In genomic region chr2:58649746-58650145, GRCh38 we compare ENCODE assay signal across 22 cellular contexts.
"Had no signal": no experiment of that assay in that cellular context is flagged by ENCODE, and none has a peak within 500 bp of the region (broad histone marks: within the 10 kb centered on the region; RNA-seq: fewer than 3 reads in every experiment).

No MANE protein-coding gene starts in this region.

- H3K4me3 ChIP-seq: coronary artery, gastrocnemius medialis, lower lobe of right lung, pancreas, smooth muscle cell, testis, tibial artery had no signal

- DNase-seq: dermis blood vessel endothelial cell; effector memory CD8-positive, alpha-beta T cell; gastrocnemius medialis; head of caudate nucleus; left ventricle myocardium superior; lower lobe of right lung; natural killer cell; pancreas; stimulated activated CD4-positive, alpha-beta T cell treated with anti-CD3 and anti-CD28 coated beads, Interleukin-12 subunit alpha, Interleukin-12 subunit beta, amount 100 ng/mL, for 4 hours; stimulated activated CD4-positive, alpha-beta T cell treated with anti-CD3 and anti-CD28 coated beads, Interleukin-1b, Interleukin-23, amount 100 ng/mL, for 48 hours; stimulated activated CD4-positive, alpha-beta T cell treated with anti-CD3 and anti-CD28 coated beads, Interleukin-4, amount 100 ng/mL, for 1 hour; stimulated activated CD8-positive, alpha-beta memory T cell treated with anti-CD3 and anti-CD28 coated beads, Interleukin-4, amount 100 ng/mL, for 48 hours; stimulated activated naive CD4-positive, alpha-beta T cell; stimulated activated naive CD8-positive, alpha-beta T cell treated with anti-CD3 and anti-CD28 coated beads, Interleukin-15, amount 100 ng/mL, for 72 hours; testis; tibial artery had no signal

- H3K27ac ChIP-seq: coronary artery, gastrocnemius medialis, lower lobe of right lung, neutrophil, pancreas, testis, tibial artery had no signal

- H3K27me3 Mint-ChIP-seq: effector memory CD8-positive, alpha-beta T cell; stimulated activated naive CD8-positive, alpha-beta T cell treated with anti-CD3 and anti-CD28 coated beads, Interleukin-15, amount 100 ng/mL, for 72 hours; type B pancreatic cell had no signal

- H3K36me3 ChIP-seq: gastrocnemius medialis, lower lobe of right lung, neutrophil, pancreas, tibial artery had no signal

- H3K4me1 Mint-ChIP-seq: neural crest cell; stimulated activated naive CD8-positive, alpha-beta T cell treated with anti-CD3 and anti-CD28 coated beads, Interleukin-15, amount 100 ng/mL, for 72 hours had no signal

- H3K27ac Mint-ChIP-seq: effector memory CD8-positive, alpha-beta T cell; natural killer cell; stimulated activated naive CD8-positive, alpha-beta T cell treated with anti-CD3 and anti-CD28 coated beads, Interleukin-15, amount 100 ng/mL, for 72 hours; type B pancreatic cell had no signal

- H3K36me3 Mint-ChIP-seq: natural killer cell, type B pancreatic cell had no signal

- H3K9me3 Mint-ChIP-seq: effector memory CD8-positive, alpha-beta T cell; neural crest cell; stimulated activated naive CD8-positive, alpha-beta T cell treated with anti-CD3 and anti-CD28 coated beads, Interleukin-15, amount 100 ng/mL, for 72 hours; type B pancreatic cell had no signal

- H3K4me1 ChIP-seq: gastrocnemius medialis, lower lobe of right lung, pancreas, testis, tibial artery had no signal

- H3K9me3 ChIP-seq: gastrocnemius medialis, lower lobe of right lung, neutrophil, pancreas, testis, tibial artery had no signal

- ATAC-seq: effector memory CD8-positive, alpha-beta T cell; gastrocnemius medialis; left ventricle myocardium superior; lower lobe of right lung; natural killer cell; pancreas; sciatic nerve; stimulated activated naive CD8-positive, alpha-beta T cell treated with anti-CD3 and anti-CD28 coated beads, Interleukin-15, amount 100 ng/mL, for 72 hours had no signal

- H3K4me3 Mint-ChIP-seq: effector memory CD8-positive, alpha-beta T cell; natural killer cell; neural crest cell; stimulated activated naive CD8-positive, alpha-beta T cell treated with anti-CD3 and anti-CD28 coated beads, Interleukin-15, amount 100 ng/mL, for 72 hours; type B pancreatic cell had no signal

- H3K27me3 ChIP-seq: gastrocnemius medialis, neutrophil, pancreas, testis, tibial artery had no signal
